Comparison of ENCODE assay signal across 15 cellular contexts in genomic region chr3:21705769-21706168, GRCh38. TPM values are rescaled to one million over a fixed set of nuclear protein-coding genes. Genes with fewer than 3 reads are reported as not detected.
DNase-seq lines count a peak whose midpoint lies in the region; ATAC-seq and TF ChIP-seq lines count a peak whose summit lies in the region.
"Had no signal": no experiment of that assay in that cellular context is flagged by ENCODE, and none has a peak within 500 bp of the region (broad histone marks: within the 10 kb centered on the region; RNA-seq: fewer than 3 reads in every experiment).

No MANE protein-coding gene starts in this region.

- intact Hi-C loops in lower leg skin (cut with DNase I; ENCODE audit: low total_unique reads), result no loop called here

- peak; percentile 55 for DNase-seq in AG08396 (ENCODE audit: low spot score)
- DNase-seq in NCI-H446 treated with DMSO at 0.1 percent for 48 hours (lab: John Stamatoyannopoulos, UW), result peak; percentile 68
- peak; percentile 19 to 74 for DNase-seq in dermis microvascular lymphatic vessel endothelial cell (ENCODE audit: low read depth in 2 of 2)
- DNase-seq in lower leg skin (ENCODE audit: low spot score in 2 of 2), result peak; percentile 56 to 92
- no peak for DNase-seq in NCI-H1694 treated with DMSO at 0.1 percent for 48 hours (lab: John Stamatoyannopoulos, UW)
- no peak for DNase-seq in activated naive CD4-positive, alpha-beta T cell treated with Interleukin-2 at 50 U/mL for 16 hours
- DNase-seq in hippocampal formation (lab: John Stamatoyannopoulos, UW), result no peak
- DNase-seq: activated CD4-positive, alpha-beta T cell treated with anti-CD3 and anti-CD28 coated beads, Interleukin-2, amount 10 ng/mL, durations not matched to agents 24 days and 14 days; glutamatergic neuron; NCI-H1417; nephron progenitor cell; Peyer's patch had no signal

- ATAC-seq in HG03469 (IDR thresholded peaks at IDR 0.05; ENCODE audit: unreplicated experiment), result no peak

- no peak for TF ChIP-seq CTCF in lower leg skin (IDR thresholded peaks at IDR 0.05)

- 15 to 21% methylated on average over 3 of the region's 3 CpGs for WGBS in lower leg skin, 2 donors

- no peak for TF ChIP-seq POLR2A in lower leg skin (IDR thresholded peaks at IDR 0.05)

- no peak overlapping the region for H3K4me3 ChIP-seq in lower leg skin (ENCODE audit: low read depth, poor library complexity, severe bottlenecking)
- H3K4me3 ChIP-seq: BLaER1, Peyer's patch, uterus had no signal

RNA-seq across cellular contexts. Expression of gene ZNF385D, which starts 45.2 kb away (rescaled TPM):
- 1.3 and 4.2 TPM in 2 replicates for total RNA-seq in dermis microvascular lymphatic vessel endothelial cell
- total RNA-seq in lower leg skin, result 1 to 10 TPM in 2 of 4 donors, under 1 TPM in 2; 0.38 to 4.2 (median 2.1) TPM
- total RNA-seq: activated CD4-positive, alpha-beta T cell treated with anti-CD3 and anti-CD28 coated beads, Interleukin-2, amount 10 ng/mL, durations not matched to agents 24 days and 14 days had no signal

Comparison
In these comparisons a context has a peak if more than half of its experiments do, and no peak if none do; other contexts are left out.
1. DNase-seq: peak in AG08396 (single experiment), NCI-H446 treated with DMSO at 0.1 percent for 48 hours (single experiment), dermis microvascular lymphatic vessel endothelial cell (2 of 2) and lower leg skin (2 of 2); none in NCI-H1694 treated with DMSO at 0.1 percent for 48 hours (single experiment), activated naive CD4-positive, alpha-beta T cell treated with Interleukin-2 at 50 U/mL for 16 hours (single experiment) and hippocampal formation (0 of 2).